Comparison of ENCODE assay signal across 1 cellular context in the genomic region with DNA sequence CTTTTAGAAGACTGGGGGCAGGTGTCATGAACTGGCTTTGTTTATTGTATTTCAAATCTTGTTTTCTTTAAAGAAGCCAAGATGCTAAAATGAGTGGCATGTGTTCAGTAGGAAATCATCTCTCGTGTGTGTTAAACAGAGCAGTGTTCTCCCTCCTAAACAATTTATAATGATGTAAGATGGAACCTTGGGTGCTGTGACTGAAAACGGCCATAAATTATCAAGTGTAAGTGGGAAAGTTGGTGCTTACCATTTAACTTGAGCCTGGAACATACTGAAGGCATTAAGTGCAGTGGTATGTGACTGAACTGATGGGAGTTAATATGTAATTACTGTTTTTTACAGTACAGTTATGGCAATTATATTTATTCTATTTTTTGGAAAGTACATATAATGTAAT.
TF ChIP-seq lines count a peak whose summit lies in the region.

No MANE protein-coding gene starts in this region.

TF ChIP-seq in K562, 482 proteins besides CTCF, POLR2A, EP300 and RAD21 (continued from another document):
- TF ChIP-seq, protein P1, sequence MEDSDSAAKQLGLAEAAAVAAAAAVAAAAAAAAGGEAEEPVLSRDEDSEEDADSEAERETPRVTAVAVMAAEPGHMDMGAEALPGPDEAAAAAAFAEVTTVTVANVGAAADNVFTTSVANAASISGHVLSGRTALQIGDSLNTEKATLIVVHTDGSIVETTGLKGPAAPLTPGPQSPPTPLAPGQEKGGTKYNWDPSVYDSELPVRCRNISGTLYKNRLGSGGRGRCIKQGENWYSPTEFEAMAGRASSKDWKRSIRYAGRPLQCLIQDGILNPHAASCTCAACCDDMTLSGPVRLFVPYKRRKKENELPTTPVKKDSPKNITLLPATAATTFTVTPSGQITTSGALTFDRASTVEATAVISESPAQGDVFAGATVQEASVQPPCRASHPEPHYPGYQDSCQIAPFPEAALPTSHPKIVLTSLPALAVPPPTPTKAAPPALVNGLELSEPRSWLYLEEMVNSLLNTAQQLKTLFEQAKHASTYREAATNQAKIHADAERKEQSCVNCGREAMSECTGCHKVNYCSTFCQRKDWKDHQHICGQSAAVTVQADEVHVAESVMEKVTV (CRISPR knock-in tag; IDR thresholded peaks at IDR 0.05): no peak
- TF ChIP-seq SLC30A9 (CRISPR knock-in tag; IDR thresholded peaks at IDR 0.05) (no peak), ZFPM2 (CRISPR knock-in tag; IDR thresholded peaks at IDR 0.05) (no peak), KDM1A (IDR thresholded peaks at IDR 0.05) (no peak), ZNF347 (CRISPR knock-in tag; IDR thresholded peaks at IDR 0.05; ENCODE audit: low read depth) (no peak), NR1H2 (CRISPR knock-in tag; IDR thresholded peaks at IDR 0.05) (no peak), SMAD1 (IDR thresholded peaks at IDR 0.05; ENCODE audit: low read depth, low read length, partially characterized antibody) (no peak)
- TF ChIP-seq, protein P2, sequence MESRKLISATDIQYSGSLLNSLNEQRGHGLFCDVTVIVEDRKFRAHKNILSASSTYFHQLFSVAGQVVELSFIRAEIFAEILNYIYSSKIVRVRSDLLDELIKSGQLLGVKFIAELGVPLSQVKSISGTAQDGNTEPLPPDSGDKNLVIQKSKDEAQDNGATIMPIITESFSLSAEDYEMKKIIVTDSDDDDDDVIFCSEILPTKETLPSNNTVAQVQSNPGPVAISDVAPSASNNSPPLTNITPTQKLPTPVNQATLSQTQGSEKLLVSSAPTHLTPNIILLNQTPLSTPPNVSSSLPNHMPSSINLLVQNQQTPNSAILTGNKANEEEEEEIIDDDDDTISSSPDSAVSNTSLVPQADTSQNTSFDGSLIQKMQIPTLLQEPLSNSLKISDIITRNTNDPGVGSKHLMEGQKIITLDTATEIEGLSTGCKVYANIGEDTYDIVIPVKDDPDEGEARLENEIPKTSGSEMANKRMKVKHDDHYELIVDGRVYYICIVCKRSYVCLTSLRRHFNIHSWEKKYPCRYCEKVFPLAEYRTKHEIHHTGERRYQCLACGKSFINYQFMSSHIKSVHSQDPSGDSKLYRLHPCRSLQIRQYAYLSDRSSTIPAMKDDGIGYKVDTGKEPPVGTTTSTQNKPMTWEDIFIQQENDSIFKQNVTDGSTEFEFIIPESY (CRISPR knock-in tag; IDR thresholded peaks at IDR 0.05): no peak
